ENCODE assay signal across 1 cellular context in the genomic region with DNA sequence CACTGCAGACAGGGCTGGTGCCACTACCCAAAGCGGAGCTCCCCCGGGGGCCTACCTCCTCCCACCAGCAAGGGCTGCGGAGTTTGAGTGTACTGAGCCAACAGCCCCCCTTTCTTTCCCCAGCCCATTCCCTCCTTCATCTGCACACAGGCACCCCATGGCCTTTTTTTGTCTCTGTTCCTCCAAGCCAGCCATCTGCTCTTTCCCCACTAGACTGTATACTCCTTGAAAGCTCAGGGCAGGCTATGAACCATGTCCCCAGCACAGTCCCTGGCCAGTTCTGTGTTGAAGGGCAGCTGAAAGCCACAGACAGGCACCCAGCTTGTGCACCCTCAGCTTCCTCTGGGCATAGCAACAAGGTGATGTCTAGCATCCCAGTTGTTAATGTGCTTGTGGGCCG.
TF ChIP-seq lines count a peak whose summit lies in the region.

No MANE protein-coding gene starts in this region.

TF ChIP-seq in H1, 55 proteins besides CTCF, POLR2A, EP300 and RAD21:
- TF ChIP-seq MAFK (IDR thresholded peaks at IDR 0.05; ENCODE audit: low read depth, low read length) (no peak), BRCA1 (IDR thresholded peaks at IDR 0.05; ENCODE audit: low read depth, low read length) (no peak), SIX5 (IDR thresholded peaks at IDR 0.05; ENCODE audit: low read depth, low read length) (no peak), GTF2F1 (IDR thresholded peaks at IDR 0.05; ENCODE audit: borderline replicate concordance, low read depth, low read length) (no peak), SP1 (IDR thresholded peaks at IDR 0.05; ENCODE audit: low read depth, low read length) (no peak), SIRT6 (IDR thresholded peaks at IDR 0.05; ENCODE audit: low read length) (no peak), POLR2AphosphoS5 (IDR thresholded peaks at IDR 0.05; ENCODE audit: low read depth, low read length) (no peak), CHD2 (IDR thresholded peaks at IDR 0.05; ENCODE audit: low read length) (no peak)
- TF ChIP-seq, protein P1, sequence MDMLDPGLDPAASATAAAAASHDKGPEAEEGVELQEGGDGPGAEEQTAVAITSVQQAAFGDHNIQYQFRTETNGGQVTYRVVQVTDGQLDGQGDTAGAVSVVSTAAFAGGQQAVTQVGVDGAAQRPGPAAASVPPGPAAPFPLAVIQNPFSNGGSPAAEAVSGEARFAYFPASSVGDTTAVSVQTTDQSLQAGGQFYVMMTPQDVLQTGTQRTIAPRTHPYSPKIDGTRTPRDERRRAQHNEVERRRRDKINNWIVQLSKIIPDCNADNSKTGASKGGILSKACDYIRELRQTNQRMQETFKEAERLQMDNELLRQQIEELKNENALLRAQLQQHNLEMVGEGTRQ (IDR thresholded peaks at IDR 0.05; ENCODE audit: low read length), result no peak
- TF ChIP-seq, protein P2, sequence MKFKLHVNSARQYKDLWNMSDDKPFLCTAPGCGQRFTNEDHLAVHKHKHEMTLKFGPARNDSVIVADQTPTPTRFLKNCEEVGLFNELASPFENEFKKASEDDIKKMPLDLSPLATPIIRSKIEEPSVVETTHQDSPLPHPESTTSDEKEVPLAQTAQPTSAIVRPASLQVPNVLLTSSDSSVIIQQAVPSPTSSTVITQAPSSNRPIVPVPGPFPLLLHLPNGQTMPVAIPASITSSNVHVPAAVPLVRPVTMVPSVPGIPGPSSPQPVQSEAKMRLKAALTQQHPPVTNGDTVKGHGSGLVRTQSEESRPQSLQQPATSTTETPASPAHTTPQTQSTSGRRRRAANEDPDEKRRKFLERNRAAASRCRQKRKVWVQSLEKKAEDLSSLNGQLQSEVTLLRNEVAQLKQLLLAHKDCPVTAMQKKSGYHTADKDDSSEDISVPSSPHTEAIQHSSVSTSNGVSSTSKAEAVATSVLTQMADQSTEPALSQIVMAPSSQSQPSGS (IDR thresholded peaks at IDR 0.05; ENCODE audit: low read length), result no peak
- TF ChIP-seq, protein P3, sequence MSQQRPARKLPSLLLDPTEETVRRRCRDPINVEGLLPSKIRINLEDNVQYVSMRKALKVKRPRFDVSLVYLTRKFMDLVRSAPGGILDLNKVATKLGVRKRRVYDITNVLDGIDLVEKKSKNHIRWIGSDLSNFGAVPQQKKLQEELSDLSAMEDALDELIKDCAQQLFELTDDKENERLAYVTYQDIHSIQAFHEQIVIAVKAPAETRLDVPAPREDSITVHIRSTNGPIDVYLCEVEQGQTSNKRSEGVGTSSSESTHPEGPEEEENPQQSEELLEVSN (IDR thresholded peaks at IDR 0.05), result no peak
